ENCODE assay signal across 24 cellular contexts in genomic region chr2:206802654-206803514, GRCh38. TPM values are rescaled to one million over a fixed set of nuclear protein-coding genes. Genes with fewer than 3 reads are reported as not detected.
DNase-seq lines count a peak whose midpoint lies in the region; ATAC-seq, FAIRE-seq and TF ChIP-seq lines count a peak whose summit lies in the region.
"Had no signal": no experiment of that assay in that cellular context is flagged by ENCODE, and none has a peak within 500 bp of the region (broad histone marks: within the 10 kb centered on the region; RNA-seq: fewer than 3 reads in every experiment).

No MANE protein-coding gene starts in this region.

- intact Hi-C loops in natural killer cell (cut with micrococcal nuclease) = loop anchor here (10.0 kb wide), 1 partner anchor 552 kb away; no protein-coding TSS in a partner anchor

- H3K9me3 Mint-ChIP-seq in natural killer cell treated with Interleukin-12 subunit alpha and Interleukin-12 subunit beta and Interleukin-15 and Interleukin-18, amount 100 ng/mL, for 72 hours = no peaks in the 10 kb centered on the region
- no peaks in the 10 kb centered on the region for H3K9me3 Mint-ChIP-seq in natural killer cell
- H3K9me3 Mint-ChIP-seq: CD4-positive, alpha-beta memory T cell had no signal

- H3K4me3 ChIP-seq in bronchial epithelial cell (ENCODE audit: low read depth, low read length) = no peak overlapping the region
- H3K4me3 ChIP-seq: BLaER1, SJCRH30 had no signal

- peak; percentile 21 to 32 for ATAC-seq in natural killer cell treated with Interleukin-12 subunit alpha and Interleukin-12 subunit beta and Interleukin-15 and Interleukin-18, amount 100 ng/mL, for 72 hours
- ATAC-seq in natural killer cell (no peak), HG02981 (IDR thresholded peaks at IDR 0.05; ENCODE audit: unreplicated experiment) (no peak), HG03457 (IDR thresholded peaks at IDR 0.05; ENCODE audit: unreplicated experiment) (no peak), HG03520 (IDR thresholded peaks at IDR 0.05; ENCODE audit: unreplicated experiment) (no peak)
- ATAC-seq: Panc1 had no signal

- no peak overlapping the region for H3K4me3 Mint-ChIP-seq in natural killer cell treated with Interleukin-12 subunit alpha and Interleukin-12 subunit beta and Interleukin-15 and Interleukin-18, amount 100 ng/mL, for 72 hours
- no peak overlapping the region for H3K4me3 Mint-ChIP-seq in natural killer cell
- H3K4me3 Mint-ChIP-seq: CD4-positive, alpha-beta memory T cell had no signal

- no peaks in the 10 kb centered on the region for H3K36me3 ChIP-seq in bronchial epithelial cell (ENCODE audit: control insufficient read depth, insufficient read depth, low read length)
- H3K36me3 ChIP-seq: BLaER1, SJCRH30 had no signal

- H3K36me3 Mint-ChIP-seq in natural killer cell treated with Interleukin-12 subunit alpha and Interleukin-12 subunit beta and Interleukin-15 and Interleukin-18, amount 100 ng/mL, for 72 hours = no peaks in the 10 kb centered on the region
- no peaks in the 10 kb centered on the region for H3K36me3 Mint-ChIP-seq in natural killer cell
- H3K36me3 Mint-ChIP-seq: CD4-positive, alpha-beta memory T cell had no signal

- TF ChIP-seq CTCF in natural killer cell (IDR thresholded peaks at IDR 0.05) = no peak
- no peak for TF ChIP-seq CTCF in bronchial epithelial cell (IDR thresholded peaks at IDR 0.05; ENCODE audit: insufficient read depth, low read length, severe bottlenecking)

- H3K27me3 Mint-ChIP-seq in natural killer cell treated with Interleukin-12 subunit alpha and Interleukin-12 subunit beta and Interleukin-15 and Interleukin-18, amount 100 ng/mL, for 72 hours = no peaks in the 10 kb centered on the region
- H3K27me3 Mint-ChIP-seq in natural killer cell (ENCODE audit: low read depth in 2 of 2) = peaks cover 0 to 4% of the 10 kb centered on the region in 2 donors
- H3K27me3 Mint-ChIP-seq: CD4-positive, alpha-beta memory T cell had no signal

- FAIRE-seq in bronchial epithelial cell (lab: Jason Lieb, UNC) = peak; percentile 60
- FAIRE-seq: GM12891, GM18507, HTR-8/SVneo had no signal

- peaks cover 13 to 17% of the 10 kb centered on the region in 2 donors for H3K4me1 Mint-ChIP-seq in natural killer cell treated with Interleukin-12 subunit alpha and Interleukin-12 subunit beta and Interleukin-15 and Interleukin-18, amount 100 ng/mL, for 72 hours (ENCODE audit: low read depth in 2 of 2)
- H3K4me1 Mint-ChIP-seq in natural killer cell = peaks cover 7% of the 10 kb centered on the region in 2 donors

- no peak for DNase-seq in natural killer cell treated with Interleukin-12 subunit alpha and Interleukin-12 subunit beta and Interleukin-15 and Interleukin-18, amount 100 ng/mL, for 72 hours (ENCODE audit: low spot score)
- DNase-seq in natural killer cell (no peak), bronchial epithelial cell (ENCODE audit: low read depth) (no peak), iPS-NIHi7 (ENCODE audit: extremely low spot score) (peak; percentile 18), COR-L47 (lab: John Stamatoyannopoulos, UW) (no peak)
- DNase-seq: Calu3; CD4-positive, alpha-beta memory T cell; DMS53; EL; GOT3; MM.1S; NCI-H1092; NCI-H146; NCI-H2029 treated with DMSO at 0.1 percent for 48 hours; NCI-H510A treated with DMSO at 0.1 percent for 48 hours; SJCRH30 had no signal

- no peaks in the 10 kb centered on the region for H3K27me3 ChIP-seq in bronchial epithelial cell (ENCODE audit: control insufficient read depth, insufficient read depth, low read length)
- H3K27me3 ChIP-seq: BLaER1, SJCRH30 had no signal

- H3K27ac Mint-ChIP-seq in natural killer cell treated with Interleukin-12 subunit alpha and Interleukin-12 subunit beta and Interleukin-15 and Interleukin-18, amount 100 ng/mL, for 72 hours = no peak overlapping the region
- H3K27ac Mint-ChIP-seq in natural killer cell = no peak overlapping the region

RNA-seq across cellular contexts. Expression of gene FASTKD2, which starts 37.5 kb away (rescaled TPM):
- total RNA-seq in natural killer cell treated with Interleukin-12 subunit alpha and Interleukin-12 subunit beta and Interleukin-15 and Interleukin-18, amount 100 ng/mL, for 72 hours = 10 to 100 TPM; 23.7 to 34.6 TPM
- total RNA-seq in natural killer cell = 10 to 100 TPM; 15.9 to 21.6 (median 17.0) TPM
- 41.3 and 46.7 TPM in 2 replicates for total RNA-seq in bronchial epithelial cell

RNA-seq across cellular contexts. Expression of gene MDH1B, which starts 37.8 kb away (rescaled TPM):
- under 1 TPM in 1 of 2 donors, not detected in 1; 0.45 TPM for total RNA-seq in natural killer cell treated with Interleukin-12 subunit alpha and Interleukin-12 subunit beta and Interleukin-15 and Interleukin-18, amount 100 ng/mL, for 72 hours
- total RNA-seq in natural killer cell = not detected
- 0.26 TPM in 1 of 2 replicates, not detected in the other for total RNA-seq in bronchial epithelial cell

Comparison
In these comparisons a context has a peak if more than half of its experiments do, and no peak if none do; other contexts are left out.
1. ATAC-seq: peak in natural killer cell treated with Interleukin-12 subunit alpha and Interleukin-12 subunit beta and Interleukin-15 and Interleukin-18, amount 100 ng/mL, for 72 hours (2 of 2); none in natural killer cell (0 of 3), HG02981 (single experiment), HG03457 (single experiment) and HG03520 (single experiment).